In genomic region chr5:140185409-140185808, GRCh38 we compare ENCODE assay signal across 1 cellular context.
TF ChIP-seq lines count a peak whose summit lies in the region.

No MANE protein-coding gene starts in this region.

TF ChIP-seq in HepG2, 621 proteins besides CTCF, POLR2A, EP300 and RAD21 (continued from another document):
- TF ChIP-seq ZNF563 (CRISPR knock-in tag; IDR thresholded peaks at IDR 0.05) (no peak), MAFK (conservative IDR thresholded peaks at IDR 0.05 in 1 of 2, IDR thresholded peaks at IDR 0.05 in 1 of 2; ENCODE audit: low read length in 2 of 2) (peak in 1 of 2 experiments; percentile 66; a peak in 2 of 4 replicates)
